Comparison of ENCODE assay signal across 9 cellular contexts in the genomic region with DNA sequence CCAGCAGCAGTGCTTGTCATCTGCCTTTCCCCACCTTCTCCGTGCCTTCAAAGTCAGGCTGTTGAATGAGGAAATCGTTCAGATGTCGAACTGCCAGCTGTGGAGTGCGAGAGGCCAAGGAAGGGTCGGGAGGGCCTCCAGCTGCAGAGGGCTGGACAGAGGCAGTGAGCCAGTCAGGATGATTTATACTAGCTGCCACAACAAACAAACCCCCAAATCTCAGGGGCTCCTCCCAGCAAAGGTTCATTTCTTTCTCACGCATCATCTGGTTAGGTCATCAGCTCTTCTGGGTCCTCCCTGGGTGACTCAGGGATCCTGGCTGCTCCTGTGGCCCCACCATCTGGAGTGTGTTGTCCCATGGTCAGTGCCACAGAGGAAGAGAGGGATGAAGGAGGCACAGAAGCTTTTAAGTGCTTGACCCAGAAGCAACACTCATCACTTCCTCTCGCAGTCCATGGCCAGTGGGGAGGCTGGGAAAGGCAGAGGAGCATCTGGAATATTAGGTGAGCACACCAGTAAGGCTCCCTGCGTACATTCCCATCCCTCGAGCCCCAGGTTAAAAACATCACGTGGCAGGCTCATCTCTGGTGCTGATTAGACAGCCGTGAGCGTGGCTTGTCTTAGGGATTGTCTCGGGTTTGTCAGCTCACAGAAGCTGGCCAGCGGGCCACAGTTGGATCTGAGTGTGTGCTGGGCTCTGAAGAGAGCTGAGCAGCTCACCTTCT.
DNase-seq lines count a peak whose midpoint lies in the region; ATAC-seq and TF ChIP-seq lines count a peak whose summit lies in the region.
"Had no signal": no experiment of that assay in that cellular context is flagged by ENCODE, and none has a peak within 500 bp of the region (broad histone marks: within the 10 kb centered on the region; RNA-seq: fewer than 3 reads in every experiment).

No MANE protein-coding gene starts in this region.

- no peak overlapping the region for H3K27ac ChIP-seq in foreskin keratinocyte

- no peaks in the 10 kb centered on the region for H3K27me3 ChIP-seq in foreskin keratinocyte

- H3K4me1 ChIP-seq in foreskin keratinocyte, result peaks cover 5% of the 10 kb centered on the region

- DNase-seq in EH (ENCODE audit: low read depth) (peak; percentile 99), SW480 (ENCODE audit: low spot score) (peak; percentile 64), foreskin keratinocyte (peak; percentile 65 to 81), pulmonary artery endothelial cell (ENCODE audit: low read depth, low spot score) (peak; percentile 60), inferior parietal cortex (ENCODE audit: extremely low spot score) (no peak)
- DNase-seq: activated CD4-positive, alpha-beta T cell treated with anti-CD3 and anti-CD28 coated beads, Interleukin-2, amount 10 ng/mL, durations not matched to agents 24 days and 14 days had no signal

- ATAC-seq in foreskin keratinocyte (peak; percentile 92), GM21717 (IDR thresholded peaks at IDR 0.05; ENCODE audit: unreplicated experiment) (no peak), HG03097 (IDR thresholded peaks at IDR 0.05; ENCODE audit: low FRiP score, unreplicated experiment) (no peak), HG02870 (IDR thresholded peaks at IDR 0.05; ENCODE audit: unreplicated experiment) (no peak)

- TF ChIP-seq CTCF in foreskin keratinocyte (conservative IDR thresholded peaks at IDR 0.05), result peak; percentile 21
